ENCODE assay signal across 8 cellular contexts in the genomic region with DNA sequence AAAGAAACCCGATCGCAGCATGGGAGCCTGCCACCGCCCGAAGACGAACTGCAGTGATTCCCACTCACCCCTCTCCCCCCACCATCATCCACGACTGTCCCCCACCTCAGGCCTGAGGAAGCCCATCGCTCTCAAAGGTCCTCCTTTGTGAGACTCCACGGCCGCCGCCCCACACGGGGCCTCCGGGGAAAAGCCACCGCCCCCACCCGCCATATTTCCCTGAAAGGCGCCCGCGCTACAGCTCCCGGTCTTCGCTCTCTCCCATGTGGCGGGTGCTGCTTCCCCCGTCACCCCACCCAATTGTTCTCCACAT. TPM values are rescaled to one million over a fixed set of nuclear protein-coding genes. Genes with fewer than 3 reads are reported as not detected.
DNase-seq lines count a peak whose midpoint lies in the region; ATAC-seq, FAIRE-seq and TF ChIP-seq lines count a peak whose summit lies in the region.

No MANE protein-coding gene starts in this region.

- 0% methylated on average over 13 to 20 of the region's 21 CpGs for WGBS in endodermal cell (ENCODE audit: insufficient coverage in 1 of 2, insufficient read length in 1 of 2), 2 experiments

- H3K4me1 Mint-ChIP-seq in CD4-positive, CD25-positive, alpha-beta regulatory T cell = peaks cover 14 to 51% (median 30%) of the 10 kb centered on the region in 4 donors
- peaks cover 18% of the 10 kb centered on the region for H3K4me1 Mint-ChIP-seq in endodermal cell
- H3K4me1 Mint-ChIP-seq in naive B cell = peaks cover 29 to 43% (median 34%) of the 10 kb centered on the region in 3 donors

- peak overlapping the region; percentile 92 for H3K27ac ChIP-seq in CD4-positive, CD25-positive, alpha-beta regulatory T cell (ENCODE audit: insufficient read depth, low read length, poor library complexity, severe bottlenecking)
- peak overlapping the region; percentile 95 for H3K27ac ChIP-seq in SJCRH30
- H3K27ac ChIP-seq in endodermal cell (ENCODE audit: low read depth, low read length) = peak overlapping the region; percentile 100
- peak overlapping the region; percentile 94 for H3K27ac ChIP-seq in vagina

- peak overlapping the region; percentile 96 to 100 (median 100) for H3K4me3 Mint-ChIP-seq in CD4-positive, CD25-positive, alpha-beta regulatory T cell
- H3K4me3 Mint-ChIP-seq in endodermal cell (peak overlapping the region; percentile 100), naive B cell (peak overlapping the region; percentile 97 to 100 (median 98))

- peak overlapping the region; percentile 87 for H3K4me3 ChIP-seq in CD4-positive, CD25-positive, alpha-beta regulatory T cell (ENCODE audit: low read depth, low read length)
- H3K4me3 ChIP-seq in SJCRH30 (peak overlapping the region; percentile 91), endodermal cell (ENCODE audit: low read length) (peak overlapping the region; percentile 95), vagina (peak overlapping the region; percentile 71 to 79)

- no peak for TF ChIP-seq POLR2A in vagina (IDR thresholded peaks at IDR 0.05)

- intact Hi-C loops in vagina (cut with DNase I) = no loop called here

- FAIRE-seq in RCC 7860 (lab: Jason Lieb, UNC) = no peak

- no peaks in the 10 kb centered on the region for H3K9me3 ChIP-seq in CD4-positive, CD25-positive, alpha-beta regulatory T cell (ENCODE audit: control insufficient read depth in 2 of 2, low read length in 2 of 2)
- H3K9me3 ChIP-seq in SJCRH30 (replicated peaks) (no peaks in the 10 kb centered on the region), endodermal cell (ENCODE audit: control insufficient read depth, low read length) (no peaks in the 10 kb centered on the region), vagina (no peaks in the 10 kb centered on the region)

- peaks cover 7% of the 10 kb centered on the region for H3K27me3 Mint-ChIP-seq in CD4-positive, CD25-positive, alpha-beta regulatory T cell
- H3K27me3 Mint-ChIP-seq in endodermal cell (ENCODE audit: insufficient read depth) (peaks cover 1% of the 10 kb centered on the region), naive B cell (no peaks in the 10 kb centered on the region)

- peak overlapping the region; percentile 60 to 99 (median 97) for H3K27ac Mint-ChIP-seq in CD4-positive, CD25-positive, alpha-beta regulatory T cell
- H3K27ac Mint-ChIP-seq in endodermal cell (peak overlapping the region; percentile 100), naive B cell (peak overlapping the region; percentile 94 to 100 (median 99))

- TF ChIP-seq CTCF in endodermal cell (conservative IDR thresholded peaks at IDR 0.05) (no peak), vagina (IDR thresholded peaks at IDR 0.05) (no peak)

- peaks cover 17% of the 10 kb centered on the region for H3K36me3 Mint-ChIP-seq in CD4-positive, CD25-positive, alpha-beta regulatory T cell
- H3K36me3 Mint-ChIP-seq in endodermal cell (ENCODE audit: low read depth) = peaks cover 29% of the 10 kb centered on the region
- H3K36me3 Mint-ChIP-seq in naive B cell = peaks cover 0 to 7% of the 10 kb centered on the region in 2 donors

- H3K9ac ChIP-seq in endodermal cell (ENCODE audit: extremely low read depth, low read length, poor library complexity, severe bottlenecking) = peak overlapping the region; percentile 98

- no peaks in the 10 kb centered on the region for H3K27me3 ChIP-seq in CD4-positive, CD25-positive, alpha-beta regulatory T cell (ENCODE audit: control insufficient read depth, insufficient read depth, low read length)
- no peaks in the 10 kb centered on the region for H3K27me3 ChIP-seq in SJCRH30
- no peaks in the 10 kb centered on the region for H3K27me3 ChIP-seq in endodermal cell (ENCODE audit: control insufficient read depth, insufficient read depth, low read length, poor library complexity, severe bottlenecking)
- no peaks in the 10 kb centered on the region for H3K27me3 ChIP-seq in vagina

- peaks cover 3% of the 10 kb centered on the region for H3K36me3 ChIP-seq in CD4-positive, CD25-positive, alpha-beta regulatory T cell (ENCODE audit: control insufficient read depth, insufficient read depth, low read length)
- H3K36me3 ChIP-seq in SJCRH30 (peaks cover 17% of the 10 kb centered on the region), endodermal cell (ENCODE audit: control insufficient read depth, insufficient read depth, low read length) (peaks cover 22% of the 10 kb centered on the region), vagina (no peaks in the 10 kb centered on the region)

- no peaks in the 10 kb centered on the region for H3K9me3 Mint-ChIP-seq in CD4-positive, CD25-positive, alpha-beta regulatory T cell
- H3K9me3 Mint-ChIP-seq in endodermal cell = peaks cover 6% of the 10 kb centered on the region
- H3K9me3 Mint-ChIP-seq in naive B cell = no peaks in the 10 kb centered on the region

- H3K4me1 ChIP-seq in CD4-positive, CD25-positive, alpha-beta regulatory T cell (ENCODE audit: control insufficient read depth, insufficient read depth, low read length, poor library complexity, severe bottlenecking) = peaks cover 51% of the 10 kb centered on the region
- no peaks in the 10 kb centered on the region for H3K4me1 ChIP-seq in SJCRH30
- no peaks in the 10 kb centered on the region for H3K4me1 ChIP-seq in endodermal cell (ENCODE audit: control insufficient read depth, insufficient read depth, low read length)
- H3K4me1 ChIP-seq in vagina = peaks cover 50% of the 10 kb centered on the region

- peak; percentile 4 to 9 for ATAC-seq in CD4-positive, CD25-positive, alpha-beta regulatory T cell (ENCODE audit: low read depth in 2 of 2)
- ATAC-seq in naive B cell (ENCODE audit: low read depth in 2 of 2) = peak; percentile 32 to 35

- DNase-seq in CD4-positive, CD25-positive, alpha-beta regulatory T cell = no peak
- DNase-seq in H4 (ENCODE audit: low spot score) = peak; percentile 19
- peak in 1 of 2 experiments; percentile 46 for DNase-seq in SJCRH30
- DNase-seq in endodermal cell = no peak
- DNase-seq in naive B cell = no peak
- no peak for DNase-seq in vagina (ENCODE audit: extremely low spot score in 2 of 2)
- DNase-seq in RCC 7860 (ENCODE audit: low spot score) = no peak
- DNase-seq in DMS53 treated with DMSO at 0.1 percent for 48 hours (lab: John Stamatoyannopoulos, UW; ENCODE audit: unreplicated experiment) = no peak

RNA-seq across cellular contexts. Expression of a gene that starts 0.7 kb away (rescaled TPM):
- total RNA-seq in CD4-positive, CD25-positive, alpha-beta regulatory T cell = 136 TPM
- 10 to 100 TPM; 68.6 to 92.5 (median 82.5) TPM for polyA plus RNA-seq in CD4-positive, CD25-positive, alpha-beta regulatory T cell
- total RNA-seq in H4 (2014; rRNA removed; shearing (Covaris generic)) = 618 and 659 TPM in 2 replicates
- 471 and 592 TPM in 2 replicates for total RNA-seq in SJCRH30 (2014; rRNA removed; shearing (Covaris generic))
- total RNA-seq in endodermal cell = 1,000 to 10,000 TPM; 1,225 to 1,349 TPM
- 1,001 TPM for polyA plus RNA-seq in endodermal cell (2013, experiment 1 of 2)
- 1,057 TPM for polyA plus RNA-seq in endodermal cell (2013, experiment 2 of 2)
- polyA plus RNA-seq in naive B cell (ENCODE audit: low read depth in 6 of 6) = 10 to 100 TPM; 41.6 to 51.5 (median 44.8) TPM
- total RNA-seq in vagina = 487 TPM

RNA-seq across cellular contexts. Expression of a gene that starts 56.7 kb away (rescaled TPM):
- total RNA-seq in CD4-positive, CD25-positive, alpha-beta regulatory T cell = 18.2 TPM
- polyA plus RNA-seq in CD4-positive, CD25-positive, alpha-beta regulatory T cell = 10 to 100 TPM; 15.3 to 33.0 (median 26.8) TPM
- total RNA-seq in H4 (2014; rRNA removed; shearing (Covaris generic)) = 70.9 and 80.5 TPM in 2 replicates
- 39.4 and 41.3 TPM in 2 replicates for total RNA-seq in SJCRH30 (2014; rRNA removed; shearing (Covaris generic))
- total RNA-seq in endodermal cell (10 to 100 TPM; 50.5 to 52.3 TPM), vagina (57.5 TPM)
- polyA plus RNA-seq in endodermal cell (2013, experiment 1 of 2) = 44.9 TPM
- 43.6 TPM for polyA plus RNA-seq in endodermal cell (2013, experiment 2 of 2)
- 10 to 100 TPM; 28.1 to 34.6 (median 32.3) TPM for polyA plus RNA-seq in naive B cell (ENCODE audit: low read depth in 6 of 6)
